Comparison of ENCODE assay signal across 8 cellular contexts in genomic region chr1:35768350-35769187, GRCh38. TPM values are rescaled to one million over a fixed set of nuclear protein-coding genes. Genes with fewer than 3 reads are reported as not detected.
A peak's percentile ranks its signal among the peaks of the same experiment; 100 is the strongest.
DNase-seq lines count a peak whose midpoint lies in the region; ATAC-seq and TF ChIP-seq lines count a peak whose summit lies in the region.

No MANE protein-coding gene starts in this region.

- CTCF ChIA-PET in activated CD4-positive, alpha-beta memory T cell treated with anti-CD3 and anti-CD28 coated beads, Interleukin-2, amount 10 ng/mL, durations not matched to agents 7 days and 5 days (lab: Charles Lee), result interaction anchor here (0.8 to 3.5 kb wide), 12 partner anchors 10 to 207 kb away, joined by 3 to 22 read pairs (median 6); no protein-coding TSS in a partner anchor

- peak overlapping the region; percentile 74 for H3K27ac Mint-ChIP-seq in activated CD4-positive, alpha-beta memory T cell treated with anti-CD3 and anti-CD28 coated beads, Interleukin-2, amount 10 ng/mL, durations not matched to agents 7 days and 5 days

- TF ChIP-seq POLR2A in stomach (IDR thresholded peaks at IDR 0.05), result no peak

- 47 to 52% methylated on average over 19 of the region's 19 CpGs for WGBS in heart right ventricle, 2 donors
- whole genome bisulfite sequencing in iPS DF 6.9 (ENCODE audit: insufficient coverage, insufficient read length), result no CpG with 5 or more reads among the region's 19 CpGs
- 31 to 41% (median 36%) methylated on average over 19 of the region's 19 CpGs for WGBS in stomach, 5 donors

- peaks cover 46% of the 10 kb centered on the region for H3K4me1 Mint-ChIP-seq in activated CD4-positive, alpha-beta memory T cell treated with anti-CD3 and anti-CD28 coated beads, Interleukin-2, amount 10 ng/mL, durations not matched to agents 7 days and 5 days

- no peaks in the 10 kb centered on the region for H3K27me3 Mint-ChIP-seq in activated CD4-positive, alpha-beta memory T cell treated with anti-CD3 and anti-CD28 coated beads, Interleukin-2, amount 10 ng/mL, durations not matched to agents 7 days and 5 days

- TF ChIP-seq EP300 in stomach (IDR thresholded peaks at IDR 0.05), result no peak

- H3K27me3 ChIP-seq in heart right ventricle, result no peaks in the 10 kb centered on the region
- no peaks in the 10 kb centered on the region for H3K27me3 ChIP-seq in iPS DF 6.9 (ENCODE audit: control insufficient read depth, insufficient read depth, low read length)
- no peaks in the 10 kb centered on the region for H3K27me3 ChIP-seq in stomach

- intact Hi-C loops in heart right ventricle (cut with DNase I) (no loop called here), cardiac septum (cut with DNase I) (no loop called here), stomach (cut with DNase I; ENCODE audit: low total_unique reads) (no loop called here)

- DNase-seq in heart right ventricle (no peak), cardiac septum (ENCODE audit: low spot score) (no peak), iPS DF 6.9 (ENCODE audit: low read depth, low spot score) (no peak), stomach (no peak), amygdala (lab: John Stamatoyannopoulos, UW) (no peak), iPS-NIHi11 (ENCODE audit: low spot score) (no peak)
- no peak for DNase-seq in activated CD4-positive, alpha-beta memory T cell treated with anti-CD3 and anti-CD28 coated beads, Interleukin-2, amount 10 ng/mL, durations not matched to agents 7 days and 5 days
- DNase-seq in activated CD4-positive, CD25-positive, alpha-beta regulatory T cell (lab: John Stamatoyannopoulos, UW), result no peak

- no peak for ATAC-seq in heart right ventricle

- H3K9me3 Mint-ChIP-seq in activated CD4-positive, alpha-beta memory T cell treated with anti-CD3 and anti-CD28 coated beads, Interleukin-2, amount 10 ng/mL, durations not matched to agents 7 days and 5 days, result no peaks in the 10 kb centered on the region

- no peaks in the 10 kb centered on the region for H3K36me3 ChIP-seq in heart right ventricle
- no peaks in the 10 kb centered on the region for H3K36me3 ChIP-seq in iPS DF 6.9 (ENCODE audit: control insufficient read depth, insufficient read depth, low read length)
- H3K36me3 ChIP-seq in stomach, result no peaks in the 10 kb centered on the region

- POLR2A ChIA-PET in activated CD4-positive, alpha-beta memory T cell treated with anti-CD3 and anti-CD28 coated beads, Interleukin-2, amount 10 ng/mL, durations not matched to agents 7 days and 5 days (lab: Charles Lee), result interaction anchor here (0.8 to 5.3 kb wide), 56 partner anchors 9 to 1707 kb away, joined by 3 to 73 read pairs (median 6); partner anchors contain the start of genes AGO1, AGO3, AGO4 and KIAA0319L

- peak overlapping the region; percentile 61 to 95 (median 76) for H3K4me3 ChIP-seq in heart right ventricle
- peak overlapping the region; percentile 76; the same call in 1 of the 2 replicates for H3K4me3 ChIP-seq in iPS DF 6.9 (ENCODE audit: low read length)
- peak overlapping the region; percentile 70 to 99 (median 92) for H3K4me3 ChIP-seq in stomach

- H3K4me3 Mint-ChIP-seq in activated CD4-positive, alpha-beta memory T cell treated with anti-CD3 and anti-CD28 coated beads, Interleukin-2, amount 10 ng/mL, durations not matched to agents 7 days and 5 days, result peak overlapping the region; percentile 80

- H3K4me1 ChIP-seq in heart right ventricle (peaks cover 0 to 14% (median 6%) of the 10 kb centered on the region in 9 donors), iPS DF 6.9 (ENCODE audit: control insufficient read depth, insufficient read depth, low read length) (no peaks in the 10 kb centered on the region), stomach (peaks cover 0 to 18% (median 8%) of the 10 kb centered on the region in 4 donors)

- TF ChIP-seq CTCF in heart right ventricle (IDR thresholded peaks at IDR 0.05) (no peak), stomach (IDR thresholded peaks at IDR 0.05) (no peak)

- H3K27ac ChIP-seq in heart right ventricle, result peak overlapping the region in 9 of 10 donors; percentile 67 to 86 (median 85)
- H3K27ac ChIP-seq in iPS DF 6.9 (ENCODE audit: low read length), result no peak overlapping the region
- peak overlapping the region; percentile 82 to 93 (median 86) for H3K27ac ChIP-seq in stomach

- H3K9me3 ChIP-seq in heart right ventricle (no peaks in the 10 kb centered on the region), iPS DF 6.9 (ENCODE audit: control insufficient read depth, insufficient read depth, low read length) (no peaks in the 10 kb centered on the region), stomach (no peaks in the 10 kb centered on the region)

- H3K36me3 Mint-ChIP-seq in activated CD4-positive, alpha-beta memory T cell treated with anti-CD3 and anti-CD28 coated beads, Interleukin-2, amount 10 ng/mL, durations not matched to agents 7 days and 5 days (ENCODE audit: low read depth), result peaks cover 23% of the 10 kb centered on the region

RNA-seq across cellular contexts. Expression of gene CLSPN, which starts 1.2 kb away (rescaled TPM):
- total RNA-seq in heart right ventricle (1 to 10 TPM in 2 of 10 donors, under 1 TPM in 8; 0.26 to 2.8 (median 0.43) TPM), cardiac septum (0.46 TPM), stomach (10 to 100 TPM in 1 of 5 donors, 1 to 10 TPM in 3, under 1 TPM in 1; under 0.01 to 10.7 (median 7.8) TPM)
- polyA plus RNA-seq in heart right ventricle (under 1 TPM; 0.06 to 0.29 TPM), stomach (1 to 10 TPM in 1 of 3 donors, under 1 TPM in 1, not detected in 1; 0.28 to 2.0 TPM)
- 10 to 100 TPM; 53.5 to 56.7 TPM for total RNA-seq in activated CD4-positive, alpha-beta memory T cell treated with anti-CD3 and anti-CD28 coated beads, Interleukin-2, amount 10 ng/mL, durations not matched to agents 7 days and 5 days

RNA-seq across cellular contexts. Expression of gene AGO4, which starts 39.2 kb away (rescaled TPM):
- 10 to 100 TPM; 15.0 to 25.1 (median 20.5) TPM for total RNA-seq in heart right ventricle
- polyA plus RNA-seq in heart right ventricle, result 10 to 100 TPM in 1 of 2 donors, 1 to 10 TPM in 1; 4.1 to 10.5 TPM
- total RNA-seq in cardiac septum, result 23.9 TPM
- 10 to 100 TPM; 16.5 to 20.9 TPM for total RNA-seq in activated CD4-positive, alpha-beta memory T cell treated with anti-CD3 and anti-CD28 coated beads, Interleukin-2, amount 10 ng/mL, durations not matched to agents 7 days and 5 days
- total RNA-seq in stomach, result 10 to 100 TPM in 3 of 5 donors, 1 to 10 TPM in 2; 2.9 to 38.6 (median 24.6) TPM
- 1 to 10 TPM; 4.9 to 9.0 (median 8.8) TPM for polyA plus RNA-seq in stomach

RNA-seq across cellular contexts. Expression of gene C1orf216, which starts 49.9 kb away (rescaled TPM):
- total RNA-seq in heart right ventricle (10 to 100 TPM in 4 of 10 donors, 1 to 10 TPM in 6; 7.2 to 13.3 (median 9.7) TPM), cardiac septum (11.5 TPM), stomach (10 to 100 TPM in 2 of 5 donors, 1 to 10 TPM in 3; 1.4 to 40.8 (median 6.4) TPM)
- polyA plus RNA-seq in heart right ventricle (1 to 10 TPM; 4.6 to 9.1 TPM), stomach (1 to 10 TPM; 4.0 to 7.6 (median 4.3) TPM)
- total RNA-seq in activated CD4-positive, alpha-beta memory T cell treated with anti-CD3 and anti-CD28 coated beads, Interleukin-2, amount 10 ng/mL, durations not matched to agents 7 days and 5 days, result 10 to 100 TPM; 12.2 to 13.1 TPM

Comparison
In these comparisons a context has a peak if more than half of its experiments do, and no peak if none do; other contexts are left out.
1. RNA of gene CLSPN, which starts 1.2 kb away (total RNA-seq): 53.5 to 56.7 TPM in activated CD4-positive, alpha-beta memory T cell treated with anti-CD3 and anti-CD28 coated beads, Interleukin-2, amount 10 ng/mL, durations not matched to agents 7 days and 5 days; under 0.01 to 10.7 TPM in stomach, 0.26 to 2.8 TPM in heart right ventricle and 0.46 TPM in cardiac septum (single experiment); every median in the first group is over 4 times any median in the second.
2. Peak in every context shown above with its lines, with median percentiles within 50 percentile points of each other: H3K4me3 ChIP-seq.